Comparison of ENCODE assay signal across 8 cellular contexts in genomic region chr1:235078927-235079381, GRCh38. TPM values are rescaled to one million over a fixed set of nuclear protein-coding genes. Genes with fewer than 3 reads are reported as not detected.
DNase-seq lines count a peak whose midpoint lies in the region; ATAC-seq and TF ChIP-seq lines count a peak whose summit lies in the region.

No MANE protein-coding gene starts in this region.

- TF ChIP-seq RAD21 in SK-N-SH (IDR thresholded peaks at IDR 0.05; ENCODE audit: low read length): no peak

- TF ChIP-seq EP300 in esophagus muscularis mucosa (IDR thresholded peaks at IDR 0.05): no peak
- no peak for TF ChIP-seq EP300 in SK-N-SH (IDR thresholded peaks at IDR 0.05; ENCODE audit: borderline replicate concordance in 1 of 2, low read depth in 1 of 2, low read length in 1 of 2)

- H3K27me3 ChIP-seq in BLaER1 (no peaks in the 10 kb centered on the region), OCI-LY1 (ENCODE audit: insufficient read depth, low read length) (no peaks in the 10 kb centered on the region), esophagus muscularis mucosa (no peaks in the 10 kb centered on the region), prostate gland (replicated peaks; ENCODE audit: insufficient read depth) (no peaks in the 10 kb centered on the region), SK-N-SH (ENCODE audit: insufficient read depth) (no peaks in the 10 kb centered on the region)

- no peak for DNase-seq in esophagus muscularis mucosa (ENCODE audit: extremely low spot score)
- DNase-seq in prostate gland (ENCODE audit: low spot score): no peak
- no peak for DNase-seq in SK-N-SH
- no peak for DNase-seq in stimulated activated CD4-positive, alpha-beta T cell treated with anti-CD3 and anti-CD28 coated beads, Interleukin-15, amount 100 ng/mL, for 24 hours
- DNase-seq in T-helper 9 cell: no peak

- H3K9ac ChIP-seq in BLaER1 (peak overlapping the region; percentile 23; the same call in 1 of the 2 replicates), OCI-LY1 (ENCODE audit: low read length) (no peak overlapping the region), SK-N-SH (no peak overlapping the region)

- H3F3A ChIP-seq in OCI-LY1 (ENCODE audit: insufficient read depth, low read length) (0 out of 2 replicates have a peak, but pooled peaks cover 3% of the 10 kb centered on the region), SK-N-SH (replicated peaks; ENCODE audit: insufficient read depth) (peaks cover 49% of the 10 kb centered on the region)

- H3K4me1 ChIP-seq in BLaER1 (peaks cover 97% of the 10 kb centered on the region), OCI-LY1 (ENCODE audit: insufficient read depth, low read length, severe bottlenecking) (peaks cover 52% of the 10 kb centered on the region), esophagus muscularis mucosa (peaks cover 60 to 83% (median 79%) of the 10 kb centered on the region in 4 donors), prostate gland (replicated peaks) (peaks cover 26% of the 10 kb centered on the region), SK-N-SH (ENCODE audit: control insufficient read depth in 1 of 2, insufficient read depth in 2 of 2, low read depth in 1 of 2, low read length in 1 of 2) (peaks cover 34 to 37% of the 10 kb centered on the region in 2 experiments; a peak in 3 of 4 replicates)

- H4K20me1 ChIP-seq in BLaER1 (no peaks in the 10 kb centered on the region), OCI-LY1 (ENCODE audit: insufficient read depth, low read length) (no peaks in the 10 kb centered on the region), SK-N-SH (ENCODE audit: insufficient read depth) (no peaks in the 10 kb centered on the region)

- no peak overlapping the region for H3K4me3 ChIP-seq in BLaER1
- H3K4me3 ChIP-seq in OCI-LY1 (ENCODE audit: low read depth, low read length, poor library complexity, severe bottlenecking): no peak overlapping the region
- no peak overlapping the region for H3K4me3 ChIP-seq in esophagus muscularis mucosa
- no peak overlapping the region for H3K4me3 ChIP-seq in prostate gland
- H3K4me3 ChIP-seq in SK-N-SH (ENCODE audit: low read depth in 2 of 2, low read length in 1 of 2): no peak overlapping the region

- no peak overlapping the region for H2AFZ ChIP-seq in OCI-LY1 (ENCODE audit: low read length)
- no peak overlapping the region for H2AFZ ChIP-seq in SK-N-SH (ENCODE audit: low read depth)

- H3K9me2 ChIP-seq in OCI-LY1 (ENCODE audit: low read depth, low read length) (no peaks in the 10 kb centered on the region), SK-N-SH (no peaks in the 10 kb centered on the region)

- no peaks in the 10 kb centered on the region for H3K36me3 ChIP-seq in BLaER1
- H3K36me3 ChIP-seq in OCI-LY1 (ENCODE audit: insufficient read depth, low read length): no peaks in the 10 kb centered on the region
- no peaks in the 10 kb centered on the region for H3K36me3 ChIP-seq in esophagus muscularis mucosa
- no peaks in the 10 kb centered on the region for H3K36me3 ChIP-seq in prostate gland
- no peaks in the 10 kb centered on the region for H3K36me3 ChIP-seq in SK-N-SH (replicated peaks in 1 of 2; ENCODE audit: control insufficient read depth in 1 of 2, insufficient read depth in 2 of 2, low read length in 1 of 2)

- TF ChIP-seq CTCF in OCI-LY1 (IDR thresholded peaks at IDR 0.05; ENCODE audit: low read length) (no peak), esophagus muscularis mucosa (IDR thresholded peaks at IDR 0.05) (no peak), prostate gland (IDR thresholded peaks at IDR 0.05) (no peak), SK-N-SH (IDR thresholded peaks at IDR 0.05) (no peak)

- H3K4me2 ChIP-seq in BLaER1: peak overlapping the region; percentile 70
- no peak overlapping the region for H3K4me2 ChIP-seq in OCI-LY1 (ENCODE audit: low read length)
- no peak overlapping the region; the same call in 1 of the 2 replicates for H3K4me2 ChIP-seq in SK-N-SH

- TF ChIP-seq POLR2A in esophagus muscularis mucosa (IDR thresholded peaks at IDR 0.05; ENCODE audit: low read depth): no peak
- no peak for TF ChIP-seq POLR2A in prostate gland (IDR thresholded peaks at IDR 0.05)

- CTCF ChIA-PET in SK-N-SH (lab: Yijun Ruan, JAX): interaction anchor here (0.5 to 1.5 kb wide), 6 partner anchors 14 to 592 kb away, joined by 3 to 4 read pairs (median 3); no protein-coding TSS in a partner anchor

- H3K9me3 ChIP-seq in BLaER1 (no peaks in the 10 kb centered on the region), OCI-LY1 (ENCODE audit: low read length) (no peaks in the 10 kb centered on the region), esophagus muscularis mucosa (no peaks in the 10 kb centered on the region), prostate gland (no peaks in the 10 kb centered on the region), SK-N-SH (no peaks in the 10 kb centered on the region)

- ATAC-seq in HG02852 (IDR thresholded peaks at IDR 0.05; ENCODE audit: unreplicated experiment): no peak

- no peaks in the 10 kb centered on the region for H3K79me2 ChIP-seq in OCI-LY1 (ENCODE audit: insufficient read depth, low read length)
- no peaks in the 10 kb centered on the region for H3K79me2 ChIP-seq in SK-N-SH (ENCODE audit: insufficient read depth)

- POLR2A ChIA-PET in SK-N-SH (lab: Yijun Ruan, JAX): no interaction called here

- H3K27ac ChIP-seq in BLaER1 (peak overlapping the region; percentile 54), OCI-LY1 (ENCODE audit: low read depth, low read length, poor library complexity, severe bottlenecking) (peak overlapping the region; percentile 48), esophagus muscularis mucosa (replicated peaks in 1 of 4) (peak overlapping the region; percentile 49 to 89 (median 84)), prostate gland (peak overlapping the region; percentile 52 to 70), SK-N-SH (ENCODE audit: low read depth in 2 of 2, low read length in 1 of 2) (peak overlapping the region in 1 of 2 experiments; percentile 0; a peak in 1 of 4 replicates)

- intact Hi-C loops in esophagus muscularis mucosa (cut with DNase I): no loop called here
- intact Hi-C loops in prostate gland (cut with DNase I): loop anchor here (5.0 kb wide), 3 partner anchors 82 to 402 kb away; no protein-coding TSS in a partner anchor

- WGBS in esophagus muscularis mucosa: 61% methylated on average over 4 of the region's 5 CpGs
- WGBS in prostate gland: 41% methylated on average over 5 of the region's 5 CpGs
- WGBS in SK-N-SH (ENCODE audit: low lambda C conversion rate): 85% methylated on average over 5 of the region's 5 CpGs

TF ChIP-seq in SK-N-SH, 30 proteins besides CTCF, POLR2A, EP300 and RAD21:
- TF ChIP-seq GABPA (IDR thresholded peaks at IDR 0.05; ENCODE audit: low read depth): no peak
- TF ChIP-seq FOXM1 (IDR thresholded peaks at IDR 0.05; ENCODE audit: low read depth): no peak
- no peak for TF ChIP-seq TAF1 (IDR thresholded peaks at IDR 0.05; ENCODE audit: borderline replicate concordance, low read depth, low read length)
- TF ChIP-seq RFX5 (IDR thresholded peaks at IDR 0.05; ENCODE audit: low read length): no peak
- TF ChIP-seq MAX (IDR thresholded peaks at IDR 0.05; ENCODE audit: low read depth): no peak
- TF ChIP-seq USF1 (IDR thresholded peaks at IDR 0.05; ENCODE audit: borderline replicate concordance, low read depth): no peak
- TF ChIP-seq FOXJ3 (CRISPR knock-in tag; IDR thresholded peaks at IDR 0.05): no peak
- no peak for TF ChIP-seq PBX3 (IDR thresholded peaks at IDR 0.05)
- TF ChIP-seq NRF1 (IDR thresholded peaks at IDR 0.05; ENCODE audit: low read depth, low read length): no peak
- TF ChIP-seq RXRA (IDR thresholded peaks at IDR 0.05; ENCODE audit: borderline replicate concordance, low read depth): no peak

RNA-seq across cellular contexts. Expression of gene TOMM20, which starts 49.7 kb away (rescaled TPM):
- total RNA-seq in esophagus muscularis mucosa: 10 to 100 TPM; 59.7 to 94.3 (median 86.3) TPM
- 100 to 1,000 TPM in 1 of 2 donors, 10 to 100 TPM in 1; 77.1 to 135 TPM for total RNA-seq in prostate gland
- polyA plus RNA-seq in SK-N-SH (2012; rRNA removed): 71.3 and 86.2 TPM in 2 replicates
- 127 and 146 TPM in 2 replicates for polyA plus RNA-seq in SK-N-SH (2012; cell fraction: cytosol; rRNA removed)
- 19.1 and 35.3 TPM in 2 replicates for polyA plus RNA-seq in SK-N-SH (2012; cell fraction: nucleus; rRNA removed)
